ENCODE assay signal across 9 cellular contexts in genomic region chr17:2070241-2071023, GRCh38. TPM values are rescaled to one million over a fixed set of nuclear protein-coding genes. Genes with fewer than 3 reads are reported as not detected.
DNase-seq lines count a peak whose midpoint lies in the region; ATAC-seq, FAIRE-seq and TF ChIP-seq lines count a peak whose summit lies in the region.
"Had no signal": no experiment of that assay in that cellular context is flagged by ENCODE, and none has a peak within 500 bp of the region (broad histone marks: within the 10 kb centered on the region; RNA-seq: fewer than 3 reads in every experiment).

No MANE protein-coding gene starts in this region.

- H3K9me3 ChIP-seq in suprapubic skin, result no peaks in the 10 kb centered on the region

- FAIRE-seq in RCC 7860 (lab: Jason Lieb, UNC), result no peak
- FAIRE-seq: keratinocyte had no signal

- peaks cover 57% of the 10 kb centered on the region for H3K4me1 ChIP-seq in suprapubic skin

- ATAC-seq in GM18873 (IDR thresholded peaks at IDR 0.05; ENCODE audit: low FRiP score, unreplicated experiment) (peak; percentile 85), HG02571 (IDR thresholded peaks at IDR 0.05; ENCODE audit: unreplicated experiment) (peak; percentile 75)

- H3K36me3 ChIP-seq in suprapubic skin, result peaks cover 18% of the 10 kb centered on the region

- H3K27me3 ChIP-seq in suprapubic skin, result no peaks in the 10 kb centered on the region

- no peak for TF ChIP-seq POLR2A in suprapubic skin (IDR thresholded peaks at IDR 0.05)

- H3K27ac ChIP-seq in suprapubic skin, result peak overlapping the region; percentile 55

- TF ChIP-seq EP300 in suprapubic skin (IDR thresholded peaks at IDR 0.05), result no peak

- 65% methylated on average over 10 of the region's 13 CpGs for WGBS in suprapubic skin

- H3K4me3 ChIP-seq in suprapubic skin, result no peak overlapping the region

- DNase-seq in RPMI7951 (ENCODE audit: low read depth) (peak; percentile 76), iPS-NIHi11 (ENCODE audit: low spot score) (peak; percentile 64), suprapubic skin (ENCODE audit: low spot score in 2 of 2) (no peak), RCC 7860 (ENCODE audit: low spot score) (no peak), AG20443 (ENCODE audit: low spot score) (no peak), hypothalamus (lab: John Stamatoyannopoulos, UW) (no peak)

- TF ChIP-seq CTCF in suprapubic skin (IDR thresholded peaks at IDR 0.05), result no peak

RNA-seq across cellular contexts. Expression of gene HIC1, which starts 15.5 kb away (rescaled TPM):
- total RNA-seq in RPMI7951 (2014; rRNA removed; shearing (Covaris generic)), result 4.6 and 14.2 TPM in 2 replicates
- 1 to 10 TPM; 2.7 to 9.5 (median 4.9) TPM for total RNA-seq in suprapubic skin

RNA-seq across cellular contexts. Expression of gene OVCA2, which starts 28.6 kb away (rescaled TPM):
- total RNA-seq in RPMI7951 (2014; rRNA removed; shearing (Covaris generic)), result 67.5 and 69.9 TPM in 2 replicates
- total RNA-seq in suprapubic skin, result 10 to 100 TPM; 36.6 to 51.5 (median 42.7) TPM

RNA-seq across cellular contexts. Expression of gene DPH1, which starts 40.5 kb away (rescaled TPM):
- total RNA-seq in RPMI7951 (2014; rRNA removed; shearing (Covaris generic)), result 12.1 and 16.3 TPM in 2 replicates
- 100 to 1,000 TPM in 1 of 4 donors, 10 to 100 TPM in 3; 58.7 to 115 (median 66.3) TPM for total RNA-seq in suprapubic skin

RNA-seq across cellular contexts. Expression of gene RTN4RL1, which starts 45.3 kb away (rescaled TPM):
- total RNA-seq in RPMI7951 (2014; rRNA removed; shearing (Covaris generic)), result 7.6 and 8.8 TPM in 2 replicates
- total RNA-seq in suprapubic skin, result 10 to 100 TPM; 16.4 to 24.8 (median 21.6) TPM

Comparison
In these comparisons a context has a peak if more than half of its experiments do, and no peak if none do; other contexts are left out.
1. DNase-seq: peak in RPMI7951 (single experiment) and iPS-NIHi11 (single experiment); none in suprapubic skin (0 of 2), RCC 7860 (single experiment), AG20443 (single experiment) and hypothalamus (0 of 51).